ENCODE assay signal across 16 cellular contexts in genomic region chr6:38141716-38142115, GRCh38.
DNase-seq lines count a peak whose midpoint lies in the region; ATAC-seq and TF ChIP-seq lines count a peak whose summit lies in the region.
"Had no signal": no experiment of that assay in that cellular context is flagged by ENCODE, and none has a peak within 500 bp of the region (broad histone marks: within the 10 kb centered on the region; RNA-seq: fewer than 3 reads in every experiment).

No MANE protein-coding gene starts in this region.

- H3K9me3 Mint-ChIP-seq in type B pancreatic cell, result no peaks in the 10 kb centered on the region
- H3K9me3 Mint-ChIP-seq: CD14-positive monocyte; CD4-positive, alpha-beta memory T cell had no signal

- H3K9me1 ChIP-seq in IMR-90 (ENCODE audit: insufficient read depth, low read length), result peaks cover 31% of the 10 kb centered on the region

- H2BK15ac ChIP-seq in IMR-90 (ENCODE audit: low read depth, low read length), result no peak overlapping the region

- H4K8ac ChIP-seq in IMR-90 (ENCODE audit: low read depth in 2 of 2, low read length in 2 of 2), result no peak overlapping the region

- no peak overlapping the region for H2AK5ac ChIP-seq in IMR-90 (ENCODE audit: low read depth, low read length)

- H3K9ac ChIP-seq in IMR-90 (ENCODE audit: low read depth, low read length), result no peak overlapping the region
- H3K9ac ChIP-seq: BLaER1, GM23248 had no signal

- H2BK5ac ChIP-seq in IMR-90 (ENCODE audit: low read depth, low read length, poor library complexity, severe bottlenecking), result no peak overlapping the region

- no peak overlapping the region for H2AK9ac ChIP-seq in IMR-90 (replicated peaks; ENCODE audit: low read depth, low read length, poor library complexity)

- DNase-seq in IMR-90 (no peak), mesenteric fat pad (ENCODE audit: low spot score) (peak; percentile 59), type B pancreatic cell (ENCODE audit: extremely low spot score, unreplicated experiment) (no peak), NCI-H526 (lab: John Stamatoyannopoulos, UW) (no peak), SW480 (ENCODE audit: low spot score) (no peak)
- DNase-seq: 8988T; CD4-positive, alpha-beta memory T cell; DMS153; DMS79; GF-D8; GM23248 had no signal

- H3K4me1 ChIP-seq in IMR-90 (ENCODE audit: control insufficient read depth, insufficient read depth, low read length), result peaks cover 7% of the 10 kb centered on the region
- H3K4me1 ChIP-seq: HAP-1 had no signal

- peaks cover 18% of the 10 kb centered on the region for H3K36me3 Mint-ChIP-seq in type B pancreatic cell

- TF ChIP-seq RAD21 in IMR-90 (IDR thresholded peaks at IDR 0.05; ENCODE audit: low read length), result no peak

- ATAC-seq in IMR-90 (ENCODE audit: low read depth) (no peak), GM21423 (IDR thresholded peaks at IDR 0.05; ENCODE audit: unreplicated experiment) (no peak)

- intact Hi-C loops in IMR-90 (cut with micrococcal nuclease), result loop anchor here (10.0 kb wide), 2 partner anchors 107 to 423 kb away; no protein-coding TSS in a partner anchor

- TF ChIP-seq POLR2A in IMR-90 (IDR thresholded peaks at IDR 0.05; ENCODE audit: low read depth, low read length), result no peak

- H3K36me3 ChIP-seq in IMR-90 (ENCODE audit: control insufficient read depth, insufficient read depth, low read length), result peaks cover 3% of the 10 kb centered on the region; the same call in 1 of the 2 replicates
- H3K36me3 ChIP-seq: HAP-1 had no signal

- H3K4me3 ChIP-seq in IMR-90 (ENCODE audit: insufficient read depth, low read depth, low read length), result no peak overlapping the region
- H3K4me3 ChIP-seq: BLaER1, GM23248, HAP-1 had no signal

- H3K14ac ChIP-seq in IMR-90 (replicated peaks; ENCODE audit: low read depth, low read length), result no peak overlapping the region

- no peak overlapping the region for H3K4me2 ChIP-seq in IMR-90 (ENCODE audit: low read depth, low read length)
- H3K4me2 ChIP-seq: BLaER1 had no signal

- H3K9me3 ChIP-seq in IMR-90 (ENCODE audit: control insufficient read depth, insufficient read depth, low read length), result no peaks in the 10 kb centered on the region
- H3K9me3 ChIP-seq: BLaER1, HAP-1 had no signal

- H4K91ac ChIP-seq in IMR-90 (ENCODE audit: insufficient read depth, low read depth, low read length), result no peak overlapping the region

- H2AFZ ChIP-seq in IMR-90 (replicated peaks; ENCODE audit: low read length, poor library complexity), result no peak overlapping the region
- H2AFZ ChIP-seq: GM23248 had no signal

- dilution Hi-C loops in IMR-90 (cut with HindIII; ENCODE audit: low sequenced_read_pairs, unreplicated experiment), result no loop called here

- H3K4me3 Mint-ChIP-seq in type B pancreatic cell, result no peak overlapping the region
- H3K4me3 Mint-ChIP-seq: CD14-positive monocyte had no signal

- H3K4ac ChIP-seq in IMR-90 (ENCODE audit: low read depth, low read length), result no peak overlapping the region

- H3K79me1 ChIP-seq in IMR-90 (ENCODE audit: low read depth in 1 of 2, low read length in 2 of 2), result peaks cover 58 to 86% of the 10 kb centered on the region in 2 experiments

- H3K27me3 Mint-ChIP-seq in type B pancreatic cell, result no peaks in the 10 kb centered on the region
- H3K27me3 Mint-ChIP-seq: CD4-positive, alpha-beta memory T cell had no signal

- no peak overlapping the region for H4K5ac ChIP-seq in IMR-90 (ENCODE audit: low read depth, low read length)

- WGBS in IMR-90 (ENCODE audit: extremely low coverage in 2 of 2, insufficient read length in 1 of 2), 2 experiments, result no CpG with 5 or more reads among the region's 6 CpGs

- CTCF ChIA-PET in IMR-90 (lab: Yijun Ruan, JAX), result no interaction called here

- H2BK120ac ChIP-seq in IMR-90 (ENCODE audit: low read depth, low read length), result no peak overlapping the region

- peaks cover 38% of the 10 kb centered on the region for H3K4me1 Mint-ChIP-seq in type B pancreatic cell (ENCODE audit: unreplicated experiment)

- TF ChIP-seq CTCF in IMR-90 (conservative IDR thresholded peaks at IDR 0.05; ENCODE audit: low read depth, low read length), result no peak
- no peak for TF ChIP-seq CTCF in VCaP (conservative IDR thresholded peaks at IDR 0.05)
- no peak for TF ChIP-seq CTCF in type B pancreatic cell (conservative IDR thresholded peaks at IDR 0.05)

- H3K56ac ChIP-seq in IMR-90 (ENCODE audit: extremely low read depth, insufficient read depth, low read length), result no peak overlapping the region

- no peak overlapping the region for H3K18ac ChIP-seq in IMR-90 (ENCODE audit: low read depth, low read length)

- no peaks in the 10 kb centered on the region for H3K27me3 ChIP-seq in IMR-90 (ENCODE audit: control insufficient read depth, insufficient read depth, low read length)
- H3K27me3 ChIP-seq: BLaER1 had no signal

- H4K20me1 ChIP-seq in IMR-90 (ENCODE audit: insufficient read depth, low read length), result peaks cover 64% of the 10 kb centered on the region

- H3K23ac ChIP-seq in IMR-90 (ENCODE audit: low read depth, low read length), result 0 out of 2 replicates have a peak overlapping the region, but pooled peaks have one; percentile 7

- no peak overlapping the region for H2BK20ac ChIP-seq in IMR-90 (ENCODE audit: low read depth, low read length)

- H3K27ac ChIP-seq in IMR-90 (ENCODE audit: insufficient read depth, low read length) (no peak overlapping the region), VCaP (peak overlapping the region; percentile 85)
- H3K27ac ChIP-seq: BLaER1, GM23248 had no signal

- peak overlapping the region; percentile 64 for H3K27ac Mint-ChIP-seq in type B pancreatic cell

- POLR2A ChIA-PET in IMR-90 (lab: Charles Lee; ENCODE audit: unreplicated experiment), result no interaction called here

- BruUV-seq in IMR-90 (replicated peaks; lab: Mats Ljungman, UMichigan), result no TSS peak

- in situ Hi-C loops in IMR-90 (cut with MboI; ENCODE audit: low sequenced_read_pairs), result no loop called here

TF ChIP-seq in IMR-90, 13 proteins besides CTCF, POLR2A, EP300 and RAD21:
- no peak for TF ChIP-seq CHD1 (IDR thresholded peaks at IDR 0.05; ENCODE audit: low read depth, low read length)
- no peak for TF ChIP-seq MXI1 (IDR thresholded peaks at IDR 0.05; ENCODE audit: borderline replicate concordance, low read depth, low read length)
- TF ChIP-seq SMC3 (IDR thresholded peaks at IDR 0.05; ENCODE audit: low read depth, low read length), result no peak
- TF ChIP-seq CEBPB (IDR thresholded peaks at IDR 0.05; ENCODE audit: low read depth, low read length), result no peak
- TF ChIP-seq MAZ (IDR thresholded peaks at IDR 0.05; ENCODE audit: borderline replicate concordance, low read depth, low read length), result no peak
- TF ChIP-seq MAFK (IDR thresholded peaks at IDR 0.05; ENCODE audit: low read depth, low read length), result no peak
- TF ChIP-seq NFE2L2 (IDR thresholded peaks at IDR 0.05; ENCODE audit: low read depth, low read length), result no peak
- TF ChIP-seq BHLHE40 (IDR thresholded peaks at IDR 0.05; ENCODE audit: low read depth, low read length), result no peak
